ENCODE assay signal across 8 cellular contexts in genomic region chr12:123436017-123436964, GRCh38. TPM values are rescaled to one million over a fixed set of nuclear protein-coding genes. Genes with fewer than 3 reads are reported as not detected.
A peak's percentile ranks its signal among the peaks of the same experiment; 100 is the strongest.
DNase-seq lines count a peak whose midpoint lies in the region; ATAC-seq and TF ChIP-seq lines count a peak whose summit lies in the region.

RILPL2 (minus strand) TSS chr12:123436684; CDS start chr12:123436420, 264 bp downstream.

- peak within 1 kb of the TSS; percentile 48; the same call in 1 of the 2 replicates for H2BK20ac ChIP-seq in IMR-90 (ENCODE audit: low read depth, low read length)

- TF ChIP-seq EP300 in SK-N-SH (IDR thresholded peaks at IDR 0.05; ENCODE audit: borderline replicate concordance in 1 of 2, low read depth in 1 of 2, low read length in 1 of 2) = no peak

- H3K4ac ChIP-seq in IMR-90 (ENCODE audit: low read depth, low read length) = peak within 1 kb of the TSS; percentile 76

- H3K27me3 ChIP-seq in IMR-90 (ENCODE audit: control insufficient read depth, insufficient read depth, low read length) (no peaks in the 10 kb centered on the region), SK-N-SH (ENCODE audit: insufficient read depth) (no peaks in the 10 kb centered on the region), thoracic aorta (replicated peaks; ENCODE audit: insufficient read depth) (no peaks in the 10 kb centered on the region)

- H4K5ac ChIP-seq in IMR-90 (ENCODE audit: low read depth, low read length) = 0 out of 2 replicates have a peak within 1 kb of the TSS, but pooled peaks have one; percentile 10

- H3K9me3 ChIP-seq in IMR-90 (ENCODE audit: control insufficient read depth, insufficient read depth, low read length) (no peaks in the 10 kb centered on the region), SK-N-SH (no peaks in the 10 kb centered on the region), thoracic aorta (no peaks in the 10 kb centered on the region)

- H3K36me3 ChIP-seq in IMR-90 (ENCODE audit: control insufficient read depth, insufficient read depth, low read length) (no peaks in the 10 kb centered on the region), SK-N-SH (replicated peaks in 1 of 2; ENCODE audit: control insufficient read depth in 1 of 2, insufficient read depth in 2 of 2, low read length in 1 of 2) (no peaks in the 10 kb centered on the region), thoracic aorta (no peaks in the 10 kb centered on the region)

- intact Hi-C loops in IMR-90 (cut with micrococcal nuclease) (no loop called here), head of caudate nucleus (cut with DNase I) (no loop called here)

- H3K4me2 ChIP-seq in IMR-90 (ENCODE audit: low read depth, low read length) (peak within 1 kb of the TSS; percentile 88), SK-N-SH (peak within 1 kb of the TSS; percentile 93)

- TF ChIP-seq CTCF in IMR-90 (conservative IDR thresholded peaks at IDR 0.05; ENCODE audit: low read depth, low read length) (no peak), SK-N-SH (IDR thresholded peaks at IDR 0.05) (no peak), osteocyte (IDR thresholded peaks at IDR 0.05) (no peak), thoracic aorta (IDR thresholded peaks at IDR 0.05) (peak; percentile 27)

- peak within 1 kb of the TSS; percentile 52 for H2AK9ac ChIP-seq in IMR-90 (replicated peaks; ENCODE audit: low read depth, low read length, poor library complexity)

- H3F3A ChIP-seq in SK-N-SH (replicated peaks; ENCODE audit: insufficient read depth) = no peaks in the 10 kb centered on the region

- CTCF ChIA-PET in IMR-90 (lab: Yijun Ruan, JAX) (no interaction called here), SK-N-SH (lab: Yijun Ruan, JAX) (interaction anchor here (0.6 to 1.1 kb wide), 2 partner anchors 10 to 1012 kb away, joined by 3 read pairs; no protein-coding TSS in a partner anchor)

- H2AK5ac ChIP-seq in IMR-90 (ENCODE audit: low read depth, low read length) = peak within 1 kb of the TSS; percentile 15; the same call in 1 of the 2 replicates

- dilution Hi-C loops in IMR-90 (cut with HindIII; ENCODE audit: low sequenced_read_pairs, unreplicated experiment) = no loop called here

- H3K4me1 Mint-ChIP-seq in activated naive CD4-positive, alpha-beta T cell treated with anti-CD3 and anti-CD28 coated beads, Interleukin-2, amount 50 U/mL, for 24 hours = peaks cover 41% of the 10 kb centered on the region
- peaks cover 25% of the 10 kb centered on the region for H3K4me1 Mint-ChIP-seq in osteocyte (ENCODE audit: unreplicated experiment)

- in situ Hi-C loops in IMR-90 (cut with MboI; ENCODE audit: low sequenced_read_pairs) = no loop called here

- POLR2A ChIA-PET in IMR-90 (lab: Charles Lee; ENCODE audit: unreplicated experiment) = no interaction called here
- POLR2A ChIA-PET in SK-N-SH (lab: Yijun Ruan, JAX) = no interaction called here

- 0 out of 2 replicates have a peak within 1 kb of the TSS, but pooled peaks have one; percentile 2 for H2BK120ac ChIP-seq in IMR-90 (ENCODE audit: low read depth, low read length)

- H4K91ac ChIP-seq in IMR-90 (ENCODE audit: insufficient read depth, low read depth, low read length) = peak within 1 kb of the TSS; percentile 32; the same call in 1 of the 2 replicates

- BruUV-seq in IMR-90 (replicated peaks; lab: Mats Ljungman, UMichigan) = no TSS peak

- peaks cover 9% of the 10 kb centered on the region for H3K36me3 Mint-ChIP-seq in activated naive CD4-positive, alpha-beta T cell treated with anti-CD3 and anti-CD28 coated beads, Interleukin-2, amount 50 U/mL, for 24 hours
- no peaks in the 10 kb centered on the region for H3K36me3 Mint-ChIP-seq in osteocyte (ENCODE audit: unreplicated experiment)

- H4K8ac ChIP-seq in IMR-90 (ENCODE audit: low read depth in 2 of 2, low read length in 2 of 2) = peak within 1 kb of the TSS; percentile 46 to 57; a peak in 3 of 4 replicates

- H2BK15ac ChIP-seq in IMR-90 (ENCODE audit: low read depth, low read length) = no peak within 1 kb of the TSS

- H2BK5ac ChIP-seq in IMR-90 (ENCODE audit: low read depth, low read length, poor library complexity, severe bottlenecking) = no peak within 1 kb of the TSS

- peaks cover 5% of the 10 kb centered on the region; the same call in 1 of the 2 replicates for H3K9me1 ChIP-seq in IMR-90 (ENCODE audit: insufficient read depth, low read length)

- TF ChIP-seq POLR2A in IMR-90 (IDR thresholded peaks at IDR 0.05; ENCODE audit: low read depth, low read length) = no peak

- H4K20me1 ChIP-seq in IMR-90 (ENCODE audit: insufficient read depth, low read length) = no peaks in the 10 kb centered on the region
- no peaks in the 10 kb centered on the region for H4K20me1 ChIP-seq in SK-N-SH (ENCODE audit: insufficient read depth)

- H3K79me1 ChIP-seq in IMR-90 (ENCODE audit: low read depth in 1 of 2, low read length in 2 of 2) = peaks cover 8 to 22% of the 10 kb centered on the region in 2 experiments; a peak in 3 of 4 replicates

- H3K4me3 Mint-ChIP-seq in activated naive CD4-positive, alpha-beta T cell treated with anti-CD3 and anti-CD28 coated beads, Interleukin-2, amount 50 U/mL, for 24 hours = peak within 1 kb of the TSS; percentile 97
- peak within 1 kb of the TSS; percentile 97 for H3K4me3 Mint-ChIP-seq in osteocyte (ENCODE audit: unreplicated experiment)

- peak within 1 kb of the TSS; percentile 63 for H3K4me3 ChIP-seq in IMR-90 (ENCODE audit: insufficient read depth, low read depth, low read length)
- H3K4me3 ChIP-seq in SK-N-SH (ENCODE audit: low read depth in 2 of 2, low read length in 1 of 2) = peak within 1 kb of the TSS; percentile 68 to 91
- peak within 1 kb of the TSS; percentile 85 for H3K4me3 ChIP-seq in thoracic aorta

- peak within 1 kb of the TSS; percentile 15; the same call in 1 of the 2 replicates for H3K56ac ChIP-seq in IMR-90 (ENCODE audit: extremely low read depth, insufficient read depth, low read length)

- no peak within 1 kb of the TSS for H3K18ac ChIP-seq in IMR-90 (ENCODE audit: low read depth, low read length)

- no peaks in the 10 kb centered on the region for H3K9me2 ChIP-seq in SK-N-SH

- ATAC-seq in GM21529 (IDR thresholded peaks at IDR 0.05; ENCODE audit: unreplicated experiment) = peak; percentile 74
- peak; percentile 97 for ATAC-seq in IMR-90 (ENCODE audit: low read depth)
- peak; percentile 79 for ATAC-seq in thoracic aorta (ENCODE audit: insufficient number of reproducible peaks, low FRiP score, low read depth)

- H3K23ac ChIP-seq in IMR-90 (ENCODE audit: low read depth, low read length) = peak within 1 kb of the TSS; percentile 91; the same call in 1 of the 2 replicates

- H3K9ac ChIP-seq in IMR-90 (ENCODE audit: low read depth, low read length) (peak within 1 kb of the TSS; percentile 81), SK-N-SH (peak within 1 kb of the TSS; percentile 78)

- DNase-seq in EL (peak; percentile 90), IMR-90 (peak; percentile 65), SK-N-SH (peak; percentile 88), head of caudate nucleus (peak; percentile 65 to 95 (median 87)), osteocyte (ENCODE audit: extremely low spot score, unreplicated experiment) (peak; percentile 92), thoracic aorta (ENCODE audit: low spot score) (peak; percentile 55)

- no peaks in the 10 kb centered on the region for H3K27me3 Mint-ChIP-seq in activated naive CD4-positive, alpha-beta T cell treated with anti-CD3 and anti-CD28 coated beads, Interleukin-2, amount 50 U/mL, for 24 hours
- no peaks in the 10 kb centered on the region for H3K27me3 Mint-ChIP-seq in osteocyte (ENCODE audit: unreplicated experiment)

- H3K14ac ChIP-seq in IMR-90 (replicated peaks; ENCODE audit: low read depth, low read length) = peak within 1 kb of the TSS; percentile 70

- TF ChIP-seq RAD21 in IMR-90 (IDR thresholded peaks at IDR 0.05; ENCODE audit: low read length) (no peak), SK-N-SH (IDR thresholded peaks at IDR 0.05; ENCODE audit: low read length) (no peak)

- H3K79me2 ChIP-seq in SK-N-SH (ENCODE audit: insufficient read depth) = peaks cover 13% of the 10 kb centered on the region

- H3K27ac ChIP-seq in IMR-90 (ENCODE audit: insufficient read depth, low read length) = peak within 1 kb of the TSS; percentile 27
- H3K27ac ChIP-seq in SK-N-SH (ENCODE audit: low read depth in 2 of 2, low read length in 1 of 2) = peak within 1 kb of the TSS; percentile 30 to 49; a peak in 2 of 4 replicates
- H3K27ac ChIP-seq in thoracic aorta = peak within 1 kb of the TSS; percentile 84 to 90

- H3K9me3 Mint-ChIP-seq in activated naive CD4-positive, alpha-beta T cell treated with anti-CD3 and anti-CD28 coated beads, Interleukin-2, amount 50 U/mL, for 24 hours = no peaks in the 10 kb centered on the region
- H3K9me3 Mint-ChIP-seq in osteocyte (ENCODE audit: unreplicated experiment) = no peaks in the 10 kb centered on the region

- H3K4me1 ChIP-seq in IMR-90 (ENCODE audit: control insufficient read depth, insufficient read depth, low read length) (peaks cover 4% of the 10 kb centered on the region; the same call in 1 of the 2 replicates), SK-N-SH (ENCODE audit: control insufficient read depth in 1 of 2, insufficient read depth in 2 of 2, low read depth in 1 of 2, low read length in 1 of 2) (peaks cover 0 to 3% of the 10 kb centered on the region in 2 experiments; a peak in 1 of 4 replicates), thoracic aorta (ENCODE audit: control insufficient read depth in 1 of 2, low read depth in 2 of 2) (peaks cover 28 to 37% of the 10 kb centered on the region in 2 donors)

- H2AFZ ChIP-seq in IMR-90 (replicated peaks; ENCODE audit: low read length, poor library complexity) (peak within 1 kb of the TSS; percentile 100), SK-N-SH (ENCODE audit: low read depth) (peak within 1 kb of the TSS; percentile 98)

- peak within 1 kb of the TSS; percentile 96 for H3K27ac Mint-ChIP-seq in activated naive CD4-positive, alpha-beta T cell treated with anti-CD3 and anti-CD28 coated beads, Interleukin-2, amount 50 U/mL, for 24 hours
- peak within 1 kb of the TSS; percentile 87 for H3K27ac Mint-ChIP-seq in osteocyte (ENCODE audit: unreplicated experiment)

- 1% methylated on average over 17 of the region's 69 CpGs; no CpG with 5 or more reads in 1 of the 2 experiments for WGBS in IMR-90 (ENCODE audit: extremely low coverage in 2 of 2, insufficient read length in 1 of 2), 2 experiments
- WGBS in SK-N-SH (ENCODE audit: low lambda C conversion rate) = 10% methylated on average over 52 of the region's 69 CpGs

TF ChIP-seq in IMR-90, 13 proteins besides CTCF, POLR2A, EP300 and RAD21 (continues in another document):
- TF ChIP-seq MAZ (IDR thresholded peaks at IDR 0.05; ENCODE audit: borderline replicate concordance, low read depth, low read length) (no peak), RCOR1 (IDR thresholded peaks at IDR 0.05; ENCODE audit: insufficient replicate concordance, low read length) (no peak)

TF ChIP-seq in SK-N-SH, 30 proteins besides CTCF, POLR2A, EP300 and RAD21 (continues in another document):
- no peak for TF ChIP-seq CHD2 (IDR thresholded peaks at IDR 0.05; ENCODE audit: low read length, partially characterized antibody)

RNA-seq across cellular contexts. Expression of gene RILPL2, which starts in this region (rescaled TPM):
- total RNA-seq in IMR-90 (2012; rRNA removed) (1.8 and 2.2 TPM in 2 replicates), osteocyte (4.1 and 4.4 TPM in 2 replicates), thoracic aorta (10 to 100 TPM; 15.9 to 18.1 TPM)
- polyA plus RNA-seq in IMR-90 (2012; rRNA removed) (2.1 and 2.2 TPM in 2 replicates), SK-N-SH (2012; rRNA removed) (5.0 and 5.2 TPM in 2 replicates)
- 2.0 TPM in 2 replicates for polyA plus RNA-seq in IMR-90 (2012; cell fraction: cytosol; rRNA removed)
- polyA plus RNA-seq in IMR-90 (2012; cell fraction: nucleus; rRNA removed; ENCODE audit: low replicate concordance) = 0.61 and 0.91 TPM in 2 replicates
- 4.9 and 5.0 TPM in 2 replicates for polyA plus RNA-seq in SK-N-SH (2012; cell fraction: cytosol; rRNA removed)
- 1.9 and 2.1 TPM in 2 replicates for polyA plus RNA-seq in SK-N-SH (2012; cell fraction: nucleus; rRNA removed)

Comparison
In these comparisons a context has a peak if more than half of its experiments do, and no peak if none do; other contexts are left out.
1. Peak in every context shown above with its lines: DNase-seq, ATAC-seq, H3K4me3 ChIP-seq and H3K27ac ChIP-seq.
2. H3K27ac ChIP-seq: peak in every context shown above with its lines; median percentile 87 in thoracic aorta; 40 in SK-N-SH; 27 in IMR-90.